Comparison of ENCODE assay signal across 27 cellular contexts in the genomic region with DNA sequence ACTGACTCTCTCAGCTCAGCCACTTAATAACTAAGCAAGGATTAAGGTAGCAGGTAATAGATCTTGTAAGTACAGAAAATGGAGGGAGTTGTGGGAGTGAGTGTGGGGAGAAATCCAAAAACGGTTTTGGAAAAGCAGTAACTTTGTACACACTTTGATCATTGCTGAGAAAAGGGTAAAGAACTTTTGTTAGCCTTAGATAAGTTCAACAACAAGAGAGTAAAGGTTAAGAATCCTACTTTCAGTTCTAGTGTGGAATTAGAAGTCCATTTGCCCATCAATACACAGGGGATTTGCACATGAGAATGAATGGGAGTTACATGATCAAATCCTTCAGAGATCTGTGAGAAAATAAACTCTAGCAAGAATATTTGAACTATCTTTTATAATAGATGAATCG.
DNase-seq lines count a peak whose midpoint lies in the region; ATAC-seq, FAIRE-seq and TF ChIP-seq lines count a peak whose summit lies in the region.
"Had no signal": no experiment of that assay in that cellular context is flagged by ENCODE, and none has a peak within 500 bp of the region (broad histone marks: within the 10 kb centered on the region; RNA-seq: fewer than 3 reads in every experiment).

No MANE protein-coding gene starts in this region.

- peaks cover 5% of the 10 kb centered on the region for H3K27me3 Mint-ChIP-seq in progenitor cell of endocrine pancreas
- H3K27me3 Mint-ChIP-seq: B cell, IgD-negative memory B cell had no signal

- peaks cover 0 to 24% (median 3%) of the 10 kb centered on the region in 4 donors for H3K4me1 ChIP-seq in right lobe of liver
- no peaks in the 10 kb centered on the region for H3K4me1 ChIP-seq in upper lobe of left lung
- H3K4me1 ChIP-seq: Caco-2 had no signal

- intact Hi-C loops in right lobe of liver (cut with DNase I), result no loop called here

- no peak overlapping the region for H3K27ac ChIP-seq in right lobe of liver
- no peak overlapping the region for H3K27ac ChIP-seq in upper lobe of left lung
- H3K27ac ChIP-seq: 22Rv1, C4-2B, GM23248, KMS-11, PC-9, SJCRH30 had no signal

- H3K27me3 ChIP-seq in right lobe of liver, result no peaks in the 10 kb centered on the region
- no peaks in the 10 kb centered on the region for H3K27me3 ChIP-seq in upper lobe of left lung
- H3K27me3 ChIP-seq: SJCRH30 had no signal

- no peak overlapping the region for H3K4me3 ChIP-seq in right lobe of liver
- no peak overlapping the region for H3K4me3 ChIP-seq in upper lobe of left lung
- H3K4me3 ChIP-seq: GM23248, PC-9, SJCRH30 had no signal

- no peak overlapping the region for H3K4me3 Mint-ChIP-seq in progenitor cell of endocrine pancreas (ENCODE audit: low read depth)
- H3K4me3 Mint-ChIP-seq: B cell; CD8-positive, alpha-beta T cell; H9; HFFc6; IgD-negative memory B cell had no signal

- no peak for TF ChIP-seq EP300 in upper lobe of left lung (IDR thresholded peaks at IDR 0.05)

- H3K27ac Mint-ChIP-seq in progenitor cell of endocrine pancreas, result peak overlapping the region; percentile 48
- H3K27ac Mint-ChIP-seq: B cell; CD8-positive, alpha-beta T cell; HFFc6; IgD-negative memory B cell had no signal

- DNase-seq in H54 (ENCODE audit: insufficient read length, low spot score) (no peak), globus pallidus (ENCODE audit: low spot score) (peak; percentile 47), right lobe of liver (no peak), progenitor cell of endocrine pancreas (ENCODE audit: low spot score, unreplicated experiment) (no peak), NCI-H774 (lab: John Stamatoyannopoulos, UW) (no peak), upper lobe of left lung (no peak)
- no peak for DNase-seq in central memory CD4-positive, alpha-beta T cell
- DNase-seq: Caco-2; CD8-positive, alpha-beta T cell; DMS79 treated with DMSO at 0.1 percent for 48 hours; GM23248; H9; HFFc6; MM.1S; NCI-H2029; NCI-H446; NCI-H526; SJCRH30 had no signal

- no peaks in the 10 kb centered on the region for H3K36me3 Mint-ChIP-seq in progenitor cell of endocrine pancreas (ENCODE audit: insufficient read depth)
- H3K36me3 Mint-ChIP-seq: CD8-positive, alpha-beta T cell; IgD-negative memory B cell had no signal

- peaks cover 25% of the 10 kb centered on the region for H3K4me1 Mint-ChIP-seq in progenitor cell of endocrine pancreas (ENCODE audit: low read depth)
- H3K4me1 Mint-ChIP-seq: B cell, IgD-negative memory B cell had no signal

- TF ChIP-seq POLR2A in H54 (IDR thresholded peaks at IDR 0.05; ENCODE audit: low read depth, low read length), result no peak
- no peak for TF ChIP-seq POLR2A in right lobe of liver (IDR thresholded peaks at IDR 0.05)
- TF ChIP-seq POLR2A in upper lobe of left lung (IDR thresholded peaks at IDR 0.05), result no peak

- no peaks in the 10 kb centered on the region for H3K9me3 Mint-ChIP-seq in progenitor cell of endocrine pancreas (ENCODE audit: low read depth)
- H3K9me3 Mint-ChIP-seq: CD8-positive, alpha-beta T cell; H9 had no signal

- ATAC-seq in right lobe of liver (peak; percentile 31 to 52 (median 34)), upper lobe of left lung (ENCODE audit: low FRiP score in 2 of 2) (no peak), GM21390 (IDR thresholded peaks at IDR 0.05; ENCODE audit: unreplicated experiment) (no peak)
- ATAC-seq: CD8-positive, alpha-beta T cell; Right ventricle myocardium inferior had no signal

- H3K9me3 ChIP-seq in right lobe of liver, result no peaks in the 10 kb centered on the region
- no peaks in the 10 kb centered on the region for H3K9me3 ChIP-seq in upper lobe of left lung
- H3K9me3 ChIP-seq: Caco-2, SJCRH30 had no signal

- TF ChIP-seq CTCF in right lobe of liver (IDR thresholded peaks at IDR 0.05) (no peak), progenitor cell of endocrine pancreas (IDR thresholded peaks at IDR 0.05; ENCODE audit: unreplicated experiment) (no peak), upper lobe of left lung (IDR thresholded peaks at IDR 0.05) (no peak)

- peak; percentile 53 for FAIRE-seq in H54 (lab: Jason Lieb, UNC)
- FAIRE-seq: GM12892 had no signal

- WGBS in right lobe of liver (ENCODE audit: insufficient coverage, low coverage, low lambda C conversion rate, missing lambda C conversion rate), result 35% methylated on average over 2 of the region's 2 CpGs
- 58 to 66% methylated on average over 2 of the region's 2 CpGs for WGBS in upper lobe of left lung, 2 donors

- H3K36me3 ChIP-seq in right lobe of liver (no peaks in the 10 kb centered on the region), upper lobe of left lung (no peaks in the 10 kb centered on the region)
- H3K36me3 ChIP-seq: SJCRH30 had no signal

Comparison
In these comparisons a context has a peak if more than half of its experiments do, and no peak if none do; other contexts are left out.
1. ATAC-seq: peak in right lobe of liver (4 of 4); none in upper lobe of left lung (0 of 2) and GM21390 (single experiment).